Comparison of ENCODE assay signal across 1 cellular context in the genomic region with DNA sequence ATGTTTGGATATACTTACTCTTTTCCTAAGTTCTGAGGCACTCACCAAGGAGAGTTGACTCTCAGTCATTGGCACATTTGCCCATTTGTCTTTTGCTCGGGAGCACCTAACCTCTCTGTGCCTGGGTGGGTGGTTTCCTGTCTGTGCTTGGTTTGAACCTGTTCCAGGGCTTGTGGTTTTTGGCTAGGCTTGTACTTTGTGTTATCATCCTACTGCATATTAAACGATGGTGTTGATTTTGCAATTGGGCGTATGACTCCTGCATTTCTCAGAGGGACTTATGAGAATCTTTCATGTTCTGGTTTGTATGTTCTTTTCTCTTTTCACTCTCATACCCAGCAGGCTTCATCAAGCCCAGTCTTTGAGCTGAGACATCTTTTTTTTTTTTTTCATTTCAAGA.
TF ChIP-seq lines count a peak whose summit lies in the region.

No MANE protein-coding gene starts in this region.

TF ChIP-seq in A549, 52 proteins besides CTCF, POLR2A, EP300 and RAD21 (continued from another document):
- no peak for TF ChIP-seq RCOR1 (IDR thresholded peaks at IDR 0.05; ENCODE audit: low read depth, low read length)
- peak; percentile 68 to 82; a peak in 4 of 5 replicates for TF ChIP-seq JUN (IDR thresholded peaks at IDR 0.05)
- no peak for TF ChIP-seq RNF2 (IDR thresholded peaks at IDR 0.05; ENCODE audit: borderline replicate concordance, low read depth)
- TF ChIP-seq CEBPB (IDR thresholded peaks at IDR 0.05) = peak; percentile 81 to 90
- TF ChIP-seq, protein P1, sequence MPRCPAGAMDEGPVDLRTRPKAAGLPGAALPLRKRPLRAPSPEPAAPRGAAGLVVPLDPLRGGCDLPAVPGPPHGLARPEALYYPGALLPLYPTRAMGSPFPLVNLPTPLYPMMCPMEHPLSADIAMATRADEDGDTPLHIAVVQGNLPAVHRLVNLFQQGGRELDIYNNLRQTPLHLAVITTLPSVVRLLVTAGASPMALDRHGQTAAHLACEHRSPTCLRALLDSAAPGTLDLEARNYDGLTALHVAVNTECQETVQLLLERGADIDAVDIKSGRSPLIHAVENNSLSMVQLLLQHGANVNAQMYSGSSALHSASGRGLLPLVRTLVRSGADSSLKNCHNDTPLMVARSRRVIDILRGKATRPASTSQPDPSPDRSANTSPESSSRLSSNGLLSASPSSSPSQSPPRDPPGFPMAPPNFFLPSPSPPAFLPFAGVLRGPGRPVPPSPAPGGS (IDR thresholded peaks at IDR 0.05) = peak; percentile 61; the same call in 1 of the 3 replicates
- no peak for TF ChIP-seq SREBF2 (IDR thresholded peaks at IDR 0.05)
- TF ChIP-seq, protein P2, sequence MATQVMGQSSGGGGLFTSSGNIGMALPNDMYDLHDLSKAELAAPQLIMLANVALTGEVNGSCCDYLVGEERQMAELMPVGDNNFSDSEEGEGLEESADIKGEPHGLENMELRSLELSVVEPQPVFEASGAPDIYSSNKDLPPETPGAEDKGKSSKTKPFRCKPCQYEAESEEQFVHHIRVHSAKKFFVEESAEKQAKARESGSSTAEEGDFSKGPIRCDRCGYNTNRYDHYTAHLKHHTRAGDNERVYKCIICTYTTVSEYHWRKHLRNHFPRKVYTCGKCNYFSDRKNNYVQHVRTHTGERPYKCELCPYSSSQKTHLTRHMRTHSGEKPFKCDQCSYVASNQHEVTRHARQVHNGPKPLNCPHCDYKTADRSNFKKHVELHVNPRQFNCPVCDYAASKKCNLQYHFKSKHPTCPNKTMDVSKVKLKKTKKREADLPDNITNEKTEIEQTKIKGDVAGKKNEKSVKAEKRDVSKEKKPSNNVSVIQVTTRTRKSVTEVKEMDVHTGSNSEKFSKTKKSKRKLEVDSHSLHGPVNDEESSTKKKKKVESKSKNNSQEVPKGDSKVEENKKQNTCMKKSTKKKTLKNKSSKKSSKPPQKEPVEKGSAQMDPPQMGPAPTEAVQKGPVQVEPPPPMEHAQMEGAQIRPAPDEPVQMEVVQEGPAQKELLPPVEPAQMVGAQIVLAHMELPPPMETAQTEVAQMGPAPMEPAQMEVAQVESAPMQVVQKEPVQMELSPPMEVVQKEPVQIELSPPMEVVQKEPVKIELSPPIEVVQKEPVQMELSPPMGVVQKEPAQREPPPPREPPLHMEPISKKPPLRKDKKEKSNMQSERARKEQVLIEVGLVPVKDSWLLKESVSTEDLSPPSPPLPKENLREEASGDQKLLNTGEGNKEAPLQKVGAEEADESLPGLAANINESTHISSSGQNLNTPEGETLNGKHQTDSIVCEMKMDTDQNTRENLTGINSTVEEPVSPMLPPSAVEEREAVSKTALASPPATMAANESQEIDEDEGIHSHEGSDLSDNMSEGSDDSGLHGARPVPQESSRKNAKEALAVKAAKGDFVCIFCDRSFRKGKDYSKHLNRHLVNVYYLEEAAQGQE (IDR thresholded peaks at IDR 0.05) = no peak
- no peak for TF ChIP-seq ESRRA (IDR thresholded peaks at IDR 0.05; ENCODE audit: borderline replicate concordance, low read length)
- TF ChIP-seq HOXB5 (CRISPR knock-in tag; IDR thresholded peaks at IDR 0.05) = no peak
- no peak for TF ChIP-seq NFE2L2 (conservative IDR thresholded peaks at IDR 0.05; ENCODE audit: low read length)
- no peak for TF ChIP-seq CHD4 (IDR thresholded peaks at IDR 0.05; ENCODE audit: borderline replicate concordance)
- TF ChIP-seq SMC3 (IDR thresholded peaks at IDR 0.05) = no peak
- TF ChIP-seq, protein P3, sequence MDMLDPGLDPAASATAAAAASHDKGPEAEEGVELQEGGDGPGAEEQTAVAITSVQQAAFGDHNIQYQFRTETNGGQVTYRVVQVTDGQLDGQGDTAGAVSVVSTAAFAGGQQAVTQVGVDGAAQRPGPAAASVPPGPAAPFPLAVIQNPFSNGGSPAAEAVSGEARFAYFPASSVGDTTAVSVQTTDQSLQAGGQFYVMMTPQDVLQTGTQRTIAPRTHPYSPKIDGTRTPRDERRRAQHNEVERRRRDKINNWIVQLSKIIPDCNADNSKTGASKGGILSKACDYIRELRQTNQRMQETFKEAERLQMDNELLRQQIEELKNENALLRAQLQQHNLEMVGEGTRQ (IDR thresholded peaks at IDR 0.05) = no peak
- TF ChIP-seq, protein P4, sequence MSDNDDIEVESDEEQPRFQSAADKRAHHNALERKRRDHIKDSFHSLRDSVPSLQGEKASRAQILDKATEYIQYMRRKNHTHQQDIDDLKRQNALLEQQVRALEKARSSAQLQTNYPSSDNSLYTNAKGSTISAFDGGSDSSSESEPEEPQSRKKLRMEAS (IDR thresholded peaks at IDR 0.05) = no peak; the same call in 1 of the 2 replicates
- no peak for TF ChIP-seq ZC3H11A (IDR thresholded peaks at IDR 0.05)
